8 cellular contexts compared by ENCODE assay signal in the genomic region with DNA sequence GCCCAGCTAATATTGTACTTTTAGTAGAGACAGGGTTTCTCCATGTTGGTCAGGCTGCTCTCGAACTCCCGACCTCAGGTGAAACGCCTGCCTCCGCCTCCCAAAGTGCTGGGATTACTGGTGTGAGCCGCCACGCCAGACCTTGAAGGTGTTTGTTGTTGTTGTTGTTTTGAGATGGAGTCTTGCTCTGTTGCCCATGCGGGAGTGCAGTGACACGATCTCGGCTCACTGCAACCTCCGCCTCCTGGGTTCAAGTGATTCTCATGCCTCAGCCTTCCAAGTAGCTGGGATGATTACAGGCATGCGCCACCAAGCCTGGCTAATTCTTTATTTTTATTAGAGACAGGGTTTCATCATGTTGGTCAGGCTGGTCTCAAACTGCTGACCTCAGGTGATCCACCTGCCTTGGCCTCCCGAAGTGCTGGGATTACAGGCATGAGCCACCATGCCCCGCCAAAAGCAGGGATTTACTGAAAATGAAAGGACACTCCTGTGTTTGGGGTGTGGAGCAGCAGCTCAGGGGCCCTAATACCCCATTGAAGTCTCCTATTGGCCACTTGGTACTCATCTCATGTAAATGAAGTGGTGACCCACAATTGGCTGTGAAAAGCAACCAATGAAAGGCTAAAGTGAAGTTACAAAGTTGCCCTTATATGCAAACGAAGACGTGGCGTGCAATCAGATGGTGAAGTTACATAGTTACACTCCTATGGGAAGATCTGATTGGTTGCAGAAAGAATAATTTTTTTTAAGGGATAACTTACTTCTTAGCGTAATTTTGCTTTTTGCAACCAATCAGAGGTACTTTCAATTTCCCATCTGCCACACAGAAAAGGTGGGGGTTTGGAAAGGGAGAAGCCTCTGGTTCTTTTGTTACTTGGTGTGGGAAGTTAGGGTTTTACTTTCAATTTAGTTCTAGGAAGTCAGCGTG. TPM values are rescaled to one million over a fixed set of nuclear protein-coding genes. Genes with fewer than 3 reads are reported as not detected.
DNase-seq lines count a peak whose midpoint lies in the region; ATAC-seq, FAIRE-seq and TF ChIP-seq lines count a peak whose summit lies in the region.
"Not testable (repeated sequence)": the region's sequence is repeated elsewhere in the genome, so short reads cannot be mapped to it uniquely, and the experiment has no call there.

No MANE protein-coding gene starts in this region.

- not testable (repeated sequence) for TF ChIP-seq RAD21 in K562 (CRISPR knock-in tag; conservative IDR thresholded peaks at IDR 0.05 in 1 of 2, IDR thresholded peaks at IDR 0.05 in 1 of 2)

- intact Hi-C loops in activated B cell treated with CpG ODN at 0.5 μM for 24 hours (cut with micrococcal nuclease); K562 (cut with micrococcal nuclease): not testable (repeated sequence)
- intact Hi-C loops in heart left ventricle (cut with DNase I): loop anchor here in 3 of 10 donors (5.0 kb wide), 1 partner anchor 49 kb away; the partner anchor contains the start of gene C6orf62 (in 3 of the 3)

- H3K9ac ChIP-seq in BLaER1 treated with 17β-estradiol and CSF1 and Interleukin-3, amounts not matched to agents 10 nM and 100 nM: peak overlapping the region; percentile 84 to 94 (median 91); a peak in 21 of 22 replicates
- H3K9ac ChIP-seq in K562 (ENCODE audit: insufficient read depth in 1 of 2, low read depth in 2 of 2, low read length in 2 of 2): peak overlapping the region; percentile 88 to 96
- peak overlapping the region; percentile 95 to 99 for H3K9ac ChIP-seq in mucosa of rectum (ENCODE audit: low read depth in 1 of 2, low read length in 2 of 2)

- peaks cover 41 to 53% (median 51%) of the 10 kb centered on the region in 11 experiments for H3K9me3 ChIP-seq in BLaER1 treated with 17β-estradiol and CSF1 and Interleukin-3, amounts not matched to agents 10 nM and 100 nM (replicated peaks in 1 of 11)
- not testable (repeated sequence) for H3K9me3 ChIP-seq in K562 (replicated peaks; ENCODE audit: control insufficient read depth, insufficient read depth, low read depth, low read length); mucosa of rectum (ENCODE audit: control insufficient read depth in 2 of 2, low read length in 2 of 2)
- H3K9me3 ChIP-seq in heart left ventricle: peaks cover 0 to 12% (median under 1%) of the 10 kb centered on the region in 12 donors

- peak; percentile 94 for TF ChIP-seq POLR2A in K562 (conservative IDR thresholded peaks at IDR 0.05)
- TF ChIP-seq POLR2A in heart left ventricle (IDR thresholded peaks at IDR 0.05): not testable (repeated sequence)

- FAIRE-seq in K562 (lab: Jason Lieb, UNC): peak; percentile 97

- H3K79me2 ChIP-seq in K562 (ENCODE audit: control insufficient read depth, insufficient read depth, low read length): peaks cover 56% of the 10 kb centered on the region

- H3K27me3 Mint-ChIP-seq in activated B cell treated with CpG ODN at 0.5 μM for 24 hours; stimulated activated memory B cell treated with anti-CD40 and anti-IgM and Interleukin-4, amounts not matched to agents 10 μg/mL and 1 μg/mL and 100 μg/mL, for 72 hours: not testable (repeated sequence)

- peak overlapping the region; percentile 76 to 97 (median 92) for H3K4me3 ChIP-seq in BLaER1 treated with 17β-estradiol and CSF1 and Interleukin-3, amounts not matched to agents 10 nM and 100 nM
- H3K4me3 ChIP-seq in HFF-Myc (replicated peaks; ENCODE audit: low read depth, low read length) (peak overlapping the region; percentile 97), K562 (peak overlapping the region; percentile 63), heart left ventricle (peak overlapping the region in 10 of 12 donors; percentile 76 to 99 (median 83)), mucosa of rectum (ENCODE audit: low read length in 2 of 2) (peak overlapping the region; percentile 98 to 100)

- H3K4me3 Mint-ChIP-seq in activated B cell treated with CpG ODN at 0.5 μM for 24 hours: peak overlapping the region; percentile 99
- peak overlapping the region; percentile 92 for H3K4me3 Mint-ChIP-seq in stimulated activated memory B cell treated with anti-CD40 and anti-IgM and Interleukin-4, amounts not matched to agents 10 μg/mL and 1 μg/mL and 100 μg/mL, for 72 hours

- not testable (repeated sequence) for BruUV-seq in K562 (replicated peaks; lab: Mats Ljungman, UMichigan)

- H2AFZ ChIP-seq in K562 (ENCODE audit: low read depth, low read length): peak overlapping the region; percentile 87

- H3K4me1 ChIP-seq in BLaER1 treated with 17β-estradiol and CSF1 and Interleukin-3, amounts not matched to agents 10 nM and 100 nM: peaks cover 23 to 41% (median 32%) of the 10 kb centered on the region in 10 experiments
- H3K4me1 ChIP-seq in K562 (replicated peaks in 1 of 2; ENCODE audit: control insufficient read depth in 2 of 2, insufficient read depth in 2 of 2, low read length in 2 of 2) (peaks cover 8 to 12% of the 10 kb centered on the region in 2 experiments; a peak in 4 of 5 replicates), heart left ventricle (peaks cover 0 to 40% (median 26%) of the 10 kb centered on the region in 12 donors), mucosa of rectum (ENCODE audit: control insufficient read depth in 2 of 2, insufficient read depth in 2 of 2, low read length in 2 of 2) (peaks cover 16 to 27% of the 10 kb centered on the region in 2 donors)

- not testable (repeated sequence) for H3K27me3 ChIP-seq in BLaER1 treated with 17β-estradiol and CSF1 and Interleukin-3, amounts not matched to agents 10 nM and 100 nM; K562 (ENCODE audit: control insufficient read depth in 2 of 2, insufficient read depth in 2 of 2, low read length in 2 of 2); heart left ventricle; mucosa of rectum (ENCODE audit: control insufficient read depth in 2 of 2, insufficient read depth in 2 of 2, low read length in 2 of 2)

- H3K9me1 ChIP-seq in K562 (ENCODE audit: control insufficient read depth, insufficient read depth, low read length): not testable (repeated sequence)

- POLR2A ChIA-PET in activated B cell treated with CpG ODN at 0.5 μM for 24 hours (lab: Charles Lee) (interaction anchor here (0.8 kb wide), 1 partner anchor 51 kb away, joined by 4 read pairs; the partner anchor contains the start of gene C6orf62), K562 (lab: Yijun Ruan, JAX) (interaction anchor here (0.6 to 2.8 kb wide), 7 partner anchors 9 to 53 kb away, joined by 3 to 22 read pairs (median 3); partner anchors contain the start of genes C6orf62 and KIAA0319)

- ATAC-seq in activated B cell treated with CpG ODN at 0.5 μM for 24 hours (ENCODE audit: low read depth); heart left ventricle; stimulated activated memory B cell treated with anti-CD40 and anti-IgM and Interleukin-4, amounts not matched to agents 10 μg/mL and 1 μg/mL and 100 μg/mL, for 72 hours: not testable (repeated sequence)
- ATAC-seq in K562: peak; percentile 85

- DNase-seq in HFF-Myc (ENCODE audit: extremely low read depth, low read depth); activated B cell treated with CpG ODN at 0.5 μM for 24 hours; heart left ventricle: not testable (repeated sequence)
- DNase-seq in NOMO-1 treated with dmso at 0.1 percent for 144 hours (lab: John Stamatoyannopoulos, UW; ENCODE audit: unreplicated experiment) (peak; percentile 93), K562 (ENCODE audit: extremely low read depth in 1 of 4, low spot score in 3 of 4) (peak; percentile 46 to 96 (median 68))

- CTCF ChIA-PET in activated B cell treated with CpG ODN at 0.5 μM for 24 hours (lab: Charles Lee): interaction anchor here (0.6 kb wide), 1 partner anchor 509 kb away, joined by 3 read pairs; no protein-coding TSS in a partner anchor
- CTCF ChIA-PET in K562 (lab: Yijun Ruan, JAX; ENCODE audit: low intra/inter-chr PET ratio): not testable (repeated sequence)

- peak overlapping the region; percentile 96 for H3K27ac Mint-ChIP-seq in activated B cell treated with CpG ODN at 0.5 μM for 24 hours
- H3K27ac Mint-ChIP-seq in stimulated activated memory B cell treated with anti-CD40 and anti-IgM and Interleukin-4, amounts not matched to agents 10 μg/mL and 1 μg/mL and 100 μg/mL, for 72 hours: not testable (repeated sequence)

- not testable (repeated sequence) for H4K20me1 ChIP-seq in BLaER1 treated with 17β-estradiol and CSF1 and Interleukin-3, amounts not matched to agents 10 nM and 100 nM; K562 (replicated peaks; ENCODE audit: control insufficient read depth, insufficient read depth, low read length)

- H3K9me3 Mint-ChIP-seq in activated B cell treated with CpG ODN at 0.5 μM for 24 hours; stimulated activated memory B cell treated with anti-CD40 and anti-IgM and Interleukin-4, amounts not matched to agents 10 μg/mL and 1 μg/mL and 100 μg/mL, for 72 hours: not testable (repeated sequence)

- 4% methylated on average over 18 of the region's 18 CpGs for WGBS in K562 (ENCODE audit: insufficient coverage, low coverage, missing lambda C conversion rate)
- WGBS in heart left ventricle, 4 donors: 96 to 98% (median 96%) methylated on average over 18 of the region's 18 CpGs

- peaks cover 22 to 60% (median 38%) of the 10 kb centered on the region in 11 experiments for H3K36me3 ChIP-seq in BLaER1 treated with 17β-estradiol and CSF1 and Interleukin-3, amounts not matched to agents 10 nM and 100 nM
- peaks cover 25% of the 10 kb centered on the region for H3K36me3 ChIP-seq in K562 (ENCODE audit: control insufficient read depth, insufficient read depth, low read length)
- H3K36me3 ChIP-seq in heart left ventricle: peaks cover 0 to 16% (median 8%) of the 10 kb centered on the region in 9 donors
- not testable (repeated sequence) for H3K36me3 ChIP-seq in mucosa of rectum (ENCODE audit: control insufficient read depth in 2 of 2, insufficient read depth in 2 of 2, low read length in 2 of 2)

- not testable (repeated sequence) for TF ChIP-seq EP300 in K562 (IDR thresholded peaks at IDR 0.05; ENCODE audit: low read length)

- H3K4me1 Mint-ChIP-seq in activated B cell treated with CpG ODN at 0.5 μM for 24 hours: peaks cover 46% of the 10 kb centered on the region
- H3K4me1 Mint-ChIP-seq in stimulated activated memory B cell treated with anti-CD40 and anti-IgM and Interleukin-4, amounts not matched to agents 10 μg/mL and 1 μg/mL and 100 μg/mL, for 72 hours: peaks cover 45% of the 10 kb centered on the region

- peaks cover 34% of the 10 kb centered on the region for H3K36me3 Mint-ChIP-seq in activated B cell treated with CpG ODN at 0.5 μM for 24 hours (ENCODE audit: low read depth)
- H3K36me3 Mint-ChIP-seq in stimulated activated memory B cell treated with anti-CD40 and anti-IgM and Interleukin-4, amounts not matched to agents 10 μg/mL and 1 μg/mL and 100 μg/mL, for 72 hours: peaks cover 31% of the 10 kb centered on the region

- not testable (repeated sequence) for TF ChIP-seq CTCF in HFF-Myc (IDR thresholded peaks at IDR 0.05; ENCODE audit: low read depth, low read length, missing control alignments); activated B cell treated with CpG ODN at 0.5 μM for 24 hours (IDR thresholded peaks at IDR 0.05); K562 (IDR thresholded peaks at IDR 0.05 in 2 of 3, conservative IDR thresholded peaks at IDR 0.05 in 1 of 3; ENCODE audit: insufficient read depth in 2 of 3, low read depth in 1 of 3, low read length in 3 of 3); heart left ventricle (IDR thresholded peaks at IDR 0.05)

- in situ Hi-C loops in K562 (cut with MboI): not testable (repeated sequence)

- H3K27ac ChIP-seq in BLaER1 treated with 17β-estradiol and CSF1 and Interleukin-3, amounts not matched to agents 10 nM and 100 nM: peak overlapping the region in 9 of 11 experiments; percentile 77 to 93 (median 89); a peak in 16 of 22 replicates
- H3K27ac ChIP-seq in K562 (ENCODE audit: extremely low read depth, low read depth, low read length) (peak overlapping the region; percentile 91), heart left ventricle (peak overlapping the region in 4 of 12 donors; percentile 92 to 96 (median 96)), mucosa of rectum (ENCODE audit: low read depth in 2 of 2, low read length in 2 of 2) (peak overlapping the region; percentile 97 to 98)

- peak overlapping the region; percentile 66 to 93 (median 86) for H3K4me2 ChIP-seq in BLaER1 treated with 17β-estradiol and CSF1 and Interleukin-3, amounts not matched to agents 10 nM and 100 nM
- H3K4me2 ChIP-seq in K562 (ENCODE audit: insufficient read depth, low read length): peak overlapping the region; percentile 87

RNA-seq across cellular contexts. Expression of gene ACOT13, which starts 1.5 kb away (rescaled TPM):
- total RNA-seq in activated B cell treated with CpG ODN at 0.5 μM for 24 hours (12.0 and 13.8 TPM in 2 replicates), K562 (2014; rRNA removed) (14.1 and 20.9 TPM in 2 replicates), K562 (2014; rRNA removed; fragmentation: Illumina TruSeq; extraction: Trizol) (65.7 and 75.7 TPM in 2 replicates), K562 (2015; rRNA removed; fragmentation: Illumina TruSeq; extraction: Trizol) (46.3 and 49.2 TPM in 2 replicates), K562 (2021) (57.9 and 58.1 TPM in 2 replicates), heart left ventricle (10 to 100 TPM; 28.1 to 62.7 (median 55.3) TPM)
- 4.4 and 16.0 TPM in 2 replicates for total RNA-seq in K562 (2011; cell fraction: chromatin; rRNA removed; ENCODE audit: low replicate concordance)
- 4.3 TPM in 2 replicates for total RNA-seq in K562 (2011; cell fraction: nucleolus; rRNA removed)
- total RNA-seq in K562 (2011; cell fraction: nucleoplasm; rRNA removed): 6.1 and 11.8 TPM in 2 replicates
- polyA plus RNA-seq in K562 (2011; rRNA removed) (99.7 and 129 TPM in 2 replicates), K562 (2014; fragmentation: Illumina TruSeq; extraction: Trizol) (72.2 and 82.8 TPM in 2 replicates), K562 (2014; fragmentation: Nextera tagmentation; extraction: Ambion mirVana) (100 to 1,000 TPM; 106 to 127 TPM), K562 (2014; rRNA removed) (37.6 and 40.4 TPM in 2 replicates), heart left ventricle (100 to 1,000 TPM in 1 of 2 donors, 10 to 100 TPM in 1; 21.6 to 160 TPM)
- polyA plus RNA-seq in K562 (2011; cell fraction: cytosol; rRNA removed): 24.7 and 40.8 TPM in 2 replicates
- 11.4 and 19.8 TPM in 2 replicates for polyA plus RNA-seq in K562 (2011; cell fraction: nucleus; rRNA removed)
- polyA plus RNA-seq in K562 (2012): 54.7 and 56.0 TPM in 2 replicates
- polyA minus RNA-seq in K562 (2011; rRNA and poly(A)+ RNA removed): 48.9 and 54.5 TPM in 2 replicates
- polyA minus RNA-seq in K562 (2011; cell fraction: cytosol; rRNA and poly(A)+ RNA removed): 13.7 and 18.1 TPM in 2 replicates
- polyA minus RNA-seq in K562 (2011; cell fraction: nucleus; rRNA and poly(A)+ RNA removed): 3.6 and 6.2 TPM in 2 replicates

RNA-seq across cellular contexts. Expression of gene TDP2, which starts 1.6 kb away (rescaled TPM):
- total RNA-seq in activated B cell treated with CpG ODN at 0.5 μM for 24 hours: 48.9 and 51.1 TPM in 2 replicates
- total RNA-seq in K562 (2011; cell fraction: chromatin; rRNA removed; ENCODE audit: low replicate concordance): 36.5 and 52.5 TPM in 2 replicates
- 30.2 and 34.3 TPM in 2 replicates for total RNA-seq in K562 (2011; cell fraction: nucleolus; rRNA removed)
- 41.6 and 42.5 TPM in 2 replicates for total RNA-seq in K562 (2011; cell fraction: nucleoplasm; rRNA removed)
- total RNA-seq in K562 (2014; rRNA removed): 29.0 and 46.5 TPM in 2 replicates
- total RNA-seq in K562 (2014; rRNA removed; fragmentation: Illumina TruSeq; extraction: Trizol): 31.8 and 32.9 TPM in 2 replicates
- total RNA-seq in K562 (2015; rRNA removed; fragmentation: Illumina TruSeq; extraction: Trizol): 27.3 and 28.6 TPM in 2 replicates
- total RNA-seq in K562 (2021): 37.9 and 38.2 TPM in 2 replicates
- 41.3 and 60.1 TPM in 2 replicates for polyA plus RNA-seq in K562 (2011; rRNA removed)
- polyA plus RNA-seq in K562 (2011; cell fraction: cytosol; rRNA removed): 10.1 and 18.1 TPM in 2 replicates
- 28.7 and 29.2 TPM in 2 replicates for polyA plus RNA-seq in K562 (2011; cell fraction: nucleus; rRNA removed)
- polyA plus RNA-seq in K562 (2012): 43.5 and 47.6 TPM in 2 replicates
- 53.6 and 56.8 TPM in 2 replicates for polyA plus RNA-seq in K562 (2014; fragmentation: Illumina TruSeq; extraction: Trizol)
- 10 to 100 TPM; 27.7 to 28.7 TPM for polyA plus RNA-seq in K562 (2014; fragmentation: Nextera tagmentation; extraction: Ambion mirVana)
- polyA plus RNA-seq in K562 (2014; rRNA removed): 53.0 and 56.5 TPM in 2 replicates
- polyA minus RNA-seq in K562 (2011; rRNA and poly(A)+ RNA removed): 29.1 and 37.8 TPM in 2 replicates
- polyA minus RNA-seq in K562 (2011; cell fraction: cytosol; rRNA and poly(A)+ RNA removed): 12.4 and 13.6 TPM in 2 replicates
- 31.9 and 71.3 TPM in 2 replicates for polyA minus RNA-seq in K562 (2011; cell fraction: nucleus; rRNA and poly(A)+ RNA removed)
- total RNA-seq in heart left ventricle: 10 to 100 TPM; 14.0 to 33.4 (median 25.1) TPM
- 10 to 100 TPM; 21.3 to 35.8 TPM for polyA plus RNA-seq in heart left ventricle

RNA-seq across cellular contexts. Expression of gene KIAA0319, which starts 22.3 kb away (rescaled TPM):
- total RNA-seq in activated B cell treated with CpG ODN at 0.5 μM for 24 hours: 0.20 and 0.27 TPM in 2 replicates
- not detected in 2 replicates for total RNA-seq in K562 (2011; cell fraction: chromatin; rRNA removed; ENCODE audit: low replicate concordance)
- total RNA-seq in K562 (2011; cell fraction: nucleolus; rRNA removed): not detected in 2 replicates
- total RNA-seq in K562 (2011; cell fraction: nucleoplasm; rRNA removed): not detected in 2 replicates
- not detected in 2 replicates for total RNA-seq in K562 (2014; rRNA removed)
- not detected in 2 replicates for total RNA-seq in K562 (2014; rRNA removed; fragmentation: Illumina TruSeq; extraction: Trizol)
- not detected in 2 replicates for total RNA-seq in K562 (2015; rRNA removed; fragmentation: Illumina TruSeq; extraction: Trizol)
- not detected in 2 replicates for total RNA-seq in K562 (2021)
- polyA plus RNA-seq in K562 (2011; rRNA removed): not detected in 2 replicates
- polyA plus RNA-seq in K562 (2011; cell fraction: cytosol; rRNA removed): not detected in 2 replicates
- not detected in 2 replicates for polyA plus RNA-seq in K562 (2011; cell fraction: nucleus; rRNA removed)
- polyA plus RNA-seq in K562 (2012): 0.01 TPM in 2 replicates
- polyA plus RNA-seq in K562 (2014; fragmentation: Illumina TruSeq; extraction: Trizol): 0.01 TPM in 1 of 2 replicates, not detected in the other
- not detected for polyA plus RNA-seq in K562 (2014; fragmentation: Nextera tagmentation; extraction: Ambion mirVana)
- polyA plus RNA-seq in K562 (2014; rRNA removed): 0.03 TPM in 1 of 2 replicates, not detected in the other
- polyA minus RNA-seq in K562 (2011; rRNA and poly(A)+ RNA removed): not detected in 2 replicates
- not detected in 2 replicates for polyA minus RNA-seq in K562 (2011; cell fraction: cytosol; rRNA and poly(A)+ RNA removed)
- not detected in 2 replicates for polyA minus RNA-seq in K562 (2011; cell fraction: nucleus; rRNA and poly(A)+ RNA removed)
- total RNA-seq in heart left ventricle: under 1 TPM in 3 of 9 donors, not detected in 6; 0.05 TPM
- polyA plus RNA-seq in heart left ventricle: not detected

RNA-seq across cellular contexts. Expression of gene C6orf62, which starts 50.6 kb away (rescaled TPM):
- 127 and 135 TPM in 2 replicates for total RNA-seq in activated B cell treated with CpG ODN at 0.5 μM for 24 hours
- 43.5 and 83.8 TPM in 2 replicates for total RNA-seq in K562 (2011; cell fraction: chromatin; rRNA removed; ENCODE audit: low replicate concordance)
- 36.7 and 38.0 TPM in 2 replicates for total RNA-seq in K562 (2011; cell fraction: nucleolus; rRNA removed)
- total RNA-seq in K562 (2011; cell fraction: nucleoplasm; rRNA removed): 66.0 and 93.1 TPM in 2 replicates
- 48.5 and 52.9 TPM in 2 replicates for total RNA-seq in K562 (2014; rRNA removed)
- total RNA-seq in K562 (2014; rRNA removed; fragmentation: Illumina TruSeq; extraction: Trizol): 110 and 124 TPM in 2 replicates
- total RNA-seq in K562 (2015; rRNA removed; fragmentation: Illumina TruSeq; extraction: Trizol): 111 and 113 TPM in 2 replicates
- total RNA-seq in K562 (2021): 113 and 117 TPM in 2 replicates
- polyA plus RNA-seq in K562 (2011; rRNA removed): 76.7 and 105 TPM in 2 replicates
- 37.7 and 38.4 TPM in 2 replicates for polyA plus RNA-seq in K562 (2011; cell fraction: cytosol; rRNA removed)
- 55.2 and 65.3 TPM in 2 replicates for polyA plus RNA-seq in K562 (2011; cell fraction: nucleus; rRNA removed)
- polyA plus RNA-seq in K562 (2012): 55.2 and 66.1 TPM in 2 replicates
- polyA plus RNA-seq in K562 (2014; fragmentation: Illumina TruSeq; extraction: Trizol): 86.2 and 111 TPM in 2 replicates
- 100 to 1,000 TPM; 355 to 579 TPM for polyA plus RNA-seq in K562 (2014; fragmentation: Nextera tagmentation; extraction: Ambion mirVana)
- polyA plus RNA-seq in K562 (2014; rRNA removed): 56.8 and 65.6 TPM in 2 replicates
- 117 and 150 TPM in 2 replicates for polyA minus RNA-seq in K562 (2011; rRNA and poly(A)+ RNA removed)
- 41.9 and 92.5 TPM in 2 replicates for polyA minus RNA-seq in K562 (2011; cell fraction: cytosol; rRNA and poly(A)+ RNA removed)
- 37.2 and 54.4 TPM in 2 replicates for polyA minus RNA-seq in K562 (2011; cell fraction: nucleus; rRNA and poly(A)+ RNA removed)
- 10 to 100 TPM; 20.8 to 92.8 (median 40.7) TPM for total RNA-seq in heart left ventricle
- 10 to 100 TPM; 28.9 to 48.0 TPM for polyA plus RNA-seq in heart left ventricle
